Comparison of ENCODE assay signal across 6 cellular contexts in genomic region chr7:25924061-25924460, GRCh38.
"Had no signal": no experiment of that assay in that cellular context is flagged by ENCODE, and none has a peak within 500 bp of the region (broad histone marks: within the 10 kb centered on the region; RNA-seq: fewer than 3 reads in every experiment).

No MANE protein-coding gene starts in this region.

- H3K9ac ChIP-seq: KMS-11 had no signal

- H3K4me3 ChIP-seq: K562 had no signal

- DNase-seq: IMR-90, KBM-7, KG1 had no signal

- H3K27ac ChIP-seq: HL-60, KMS-11 had no signal
